ENCODE assay signal across 13 cellular contexts in genomic region chr5:39426136-39426535, GRCh38. TPM values are rescaled to one million over a fixed set of nuclear protein-coding genes. Genes with fewer than 3 reads are reported as not detected.
DNase-seq lines count a peak whose midpoint lies in the region; ATAC-seq and TF ChIP-seq lines count a peak whose summit lies in the region.
"Had no signal": no experiment of that assay in that cellular context is flagged by ENCODE, and none has a peak within 500 bp of the region (broad histone marks: within the 10 kb centered on the region; RNA-seq: fewer than 3 reads in every experiment).

No MANE protein-coding gene starts in this region.

- H3K4me1 ChIP-seq in trophoblast cell (ENCODE audit: control insufficient read depth in 1 of 2, insufficient read depth in 2 of 2, low read length in 2 of 2) (peaks cover 17 to 26% of the 10 kb centered on the region in 2 experiments), Karpas-422 (ENCODE audit: low read length) (no peaks in the 10 kb centered on the region)

- no peak overlapping the region for H3K4ac ChIP-seq in trophoblast cell (ENCODE audit: low read depth, low read length)

- no peaks in the 10 kb centered on the region for H3K27me3 ChIP-seq in trophoblast cell (ENCODE audit: insufficient read depth, low read length)
- no peaks in the 10 kb centered on the region for H3K27me3 ChIP-seq in Karpas-422 (ENCODE audit: low read length)

- H3K9me3 ChIP-seq in trophoblast cell (ENCODE audit: insufficient read depth, low read depth, low read length) (no peaks in the 10 kb centered on the region), Karpas-422 (ENCODE audit: low read length) (no peaks in the 10 kb centered on the region)

- peak overlapping the region; percentile 49 for H4K12ac ChIP-seq in trophoblast cell (ENCODE audit: low read depth, low read length)

- H2BK12ac ChIP-seq in trophoblast cell (ENCODE audit: low read length) = peak overlapping the region; percentile 99

- no peaks in the 10 kb centered on the region for H3K9me2 ChIP-seq in Karpas-422 (replicated peaks; ENCODE audit: insufficient read depth, low read length)

- no peak for DNase-seq in AG10803 (ENCODE audit: low read depth)
- peak; percentile 82 for DNase-seq in SHP77 treated with DMSO at 0.1 percent for 48 hours (lab: John Stamatoyannopoulos, UW)
- no peak for DNase-seq in foreskin fibroblast
- DNase-seq in trophoblast cell = no peak
- DNase-seq in RWPE1 (ENCODE audit: low spot score) = no peak
- no peak for DNase-seq in Karpas-422
- DNase-seq in NAMALWA (ENCODE audit: low spot score) = no peak
- DNase-seq: activated CD4-positive, alpha-beta memory T cell treated with anti-CD3 and anti-CD28 coated beads, Interleukin-2, amount 10 ng/mL, durations not matched to agents 7 days and 5 days; activated naive CD4-positive, alpha-beta T cell treated with anti-CD3 and anti-CD28 coated beads for 36 hours; C1 segment of cervical spinal cord; NCI-H1436; NCI-H82 had no signal

- H3K36me3 ChIP-seq in trophoblast cell (ENCODE audit: control insufficient read depth in 1 of 2, insufficient read depth in 2 of 2, low read length in 2 of 2) = no peaks in the 10 kb centered on the region
- H3K36me3 ChIP-seq in Karpas-422 (ENCODE audit: insufficient read depth, low read length) = no peaks in the 10 kb centered on the region

- TF ChIP-seq CTCF in AG10803 (conservative IDR thresholded peaks at IDR 0.05; ENCODE audit: low read length) (no peak), foreskin fibroblast (IDR thresholded peaks at IDR 0.05; ENCODE audit: low read depth, low read length) (no peak), RWPE1 (conservative IDR thresholded peaks at IDR 0.05; ENCODE audit: low read depth) (no peak)

- no peak overlapping the region for H3K27ac ChIP-seq in trophoblast cell (ENCODE audit: low read depth, low read length)
- H3K27ac ChIP-seq in RWPE1 = no peak overlapping the region
- H3K27ac ChIP-seq in Karpas-422 (ENCODE audit: low read length) = no peak overlapping the region

- H3K79me2 ChIP-seq in trophoblast cell (ENCODE audit: control insufficient read depth, insufficient read depth, low read length, poor library complexity) (peaks cover 3% of the 10 kb centered on the region), Karpas-422 (ENCODE audit: low read length) (no peaks in the 10 kb centered on the region)

- no peak for ATAC-seq in GM19397 (IDR thresholded peaks at IDR 0.05; ENCODE audit: unreplicated experiment)

- no peak overlapping the region for H3K23ac ChIP-seq in trophoblast cell (ENCODE audit: low read length)

- H3K4me2 ChIP-seq in trophoblast cell (ENCODE audit: low read length) (no peak overlapping the region), Karpas-422 (ENCODE audit: low read depth, low read length, poor library complexity, severe bottlenecking) (no peak overlapping the region)

- H2AFZ ChIP-seq in trophoblast cell (ENCODE audit: insufficient read depth, low read length, poor library complexity) (peak overlapping the region; percentile 54), Karpas-422 (ENCODE audit: low read length) (no peak overlapping the region)

- peak overlapping the region; percentile 74 for H4K8ac ChIP-seq in trophoblast cell (ENCODE audit: low read depth, low read length)

- H2BK120ac ChIP-seq in trophoblast cell (ENCODE audit: insufficient read depth, low read length, poor library complexity) = peak overlapping the region; percentile 94

- H3K4me3 ChIP-seq in AG10803 (ENCODE audit: low read length) = peak overlapping the region; percentile 86
- H3K4me3 ChIP-seq in foreskin fibroblast (ENCODE audit: low read depth in 1 of 2, low read length in 2 of 2) = peak overlapping the region; percentile 15 to 89
- H3K4me3 ChIP-seq in trophoblast cell (ENCODE audit: low read depth, low read length) = no peak overlapping the region
- H3K4me3 ChIP-seq in Karpas-422 (ENCODE audit: low read length) = no peak overlapping the region

- peak overlapping the region; percentile 94 for H4K91ac ChIP-seq in trophoblast cell (ENCODE audit: low read depth, low read length)

- H4K20me1 ChIP-seq in Karpas-422 (ENCODE audit: insufficient read depth, low read depth, low read length) = no peaks in the 10 kb centered on the region

- no CpG with 5 or more reads among the region's 5 CpGs for WGBS in trophoblast cell (ENCODE audit: extremely low coverage, insufficient coverage, insufficient read length)

- CTCF ChIA-PET in RWPE1 (lab: Yijun Ruan, JAX) = no interaction called here

- H3K79me1 ChIP-seq in trophoblast cell (ENCODE audit: low read length) = peaks cover 23% of the 10 kb centered on the region

- POLR2A ChIA-PET in RWPE1 (lab: Yijun Ruan, JAX; ENCODE audit: low non-redundant PET) = no interaction called here

- H2BK5ac ChIP-seq in trophoblast cell (ENCODE audit: low read depth, low read length, poor library complexity) = peak overlapping the region; percentile 73

- peak overlapping the region; percentile 81 for H3K14ac ChIP-seq in trophoblast cell (ENCODE audit: low read length)

- peak overlapping the region; percentile 97 for H2AK5ac ChIP-seq in trophoblast cell (ENCODE audit: low read length)

- H3K9ac ChIP-seq in trophoblast cell (ENCODE audit: low read length) (no peak overlapping the region), Karpas-422 (ENCODE audit: low read length) (no peak overlapping the region)

- peak overlapping the region; percentile 90 for H3K18ac ChIP-seq in trophoblast cell (ENCODE audit: low read length)

RNA-seq across cellular contexts. Expression of gene DAB2, which starts 1.4 kb away (rescaled TPM):
- polyA plus RNA-seq in trophoblast cell (2013) = 100 TPM in 2 replicates
- total RNA-seq in Karpas-422 (2014; rRNA removed; shearing (Covaris generic); ENCODE audit: low replicate concordance) = not detected in 2 replicates
- total RNA-seq: activated CD4-positive, alpha-beta memory T cell treated with anti-CD3 and anti-CD28 coated beads, Interleukin-2, amount 10 ng/mL, durations not matched to agents 7 days and 5 days; activated naive CD4-positive, alpha-beta T cell treated with anti-CD3 and anti-CD28 coated beads for 36 hours had no signal

Comparison
In these comparisons a context has a peak if more than half of its experiments do, and no peak if none do; other contexts are left out.
1. H3K4me3 ChIP-seq: peak in AG10803 (single experiment) and foreskin fibroblast (2 of 2); none in trophoblast cell (single experiment) and Karpas-422 (single experiment).